13 cellular contexts compared by ENCODE assay signal in genomic region chr9:6805532-6805931, GRCh38. TPM values are rescaled to one million over a fixed set of nuclear protein-coding genes. Genes with fewer than 3 reads are reported as not detected.
DNase-seq lines count a peak whose midpoint lies in the region; ATAC-seq lines count a peak whose summit lies in the region.
"Had no signal": no experiment of that assay in that cellular context is flagged by ENCODE, and none has a peak within 500 bp of the region (broad histone marks: within the 10 kb centered on the region; RNA-seq: fewer than 3 reads in every experiment).

No MANE protein-coding gene starts in this region.

- H3K9me3 Mint-ChIP-seq in activated T-cell treated with anti-CD3 and anti-CD28 coated beads, Interleukin-2, amount 50 U/mL, for 24 hours, result no peaks in the 10 kb centered on the region
- no peaks in the 10 kb centered on the region for H3K9me3 Mint-ChIP-seq in stimulated activated naive B cell treated with anti-CD40 and anti-IgM and Interleukin-4, amounts not matched to agents 10 μg/mL and 1 μg/mL and 100 μg/mL, for 72 hours
- H3K9me3 Mint-ChIP-seq: type B pancreatic cell had no signal

- peak; percentile 48 for DNase-seq in NCI-H2196 (lab: John Stamatoyannopoulos, UW; ENCODE audit: unreplicated experiment)
- DNase-seq in NCI-H2196 treated with DMSO at 0.1 percent for 48 hours (lab: John Stamatoyannopoulos, UW; ENCODE audit: unreplicated experiment), result no peak
- DNase-seq in astrocyte of the hippocampus (ENCODE audit: low read depth, low spot score), result peak; percentile 69
- peak; percentile 10 for DNase-seq in glomerular visceral epithelial cell (ENCODE audit: extremely low spot score)
- peak; percentile 57 for DNase-seq in renal cortical epithelial cell (ENCODE audit: low read depth)
- DNase-seq in GM19240 (ENCODE audit: insufficient read length, low spot score), result no peak
- DNase-seq in activated T-cell treated with anti-CD3 and anti-CD28 coated beads, Interleukin-2, amount 50 U/mL, for 24 hours, result no peak
- no peak for DNase-seq in stimulated activated naive B cell treated with anti-CD40 and anti-IgM and Interleukin-4, amounts not matched to agents 10 μg/mL and 1 μg/mL and 100 μg/mL, for 72 hours
- DNase-seq: activated naive CD4-positive, alpha-beta T cell treated with anti-CD3 and anti-CD28 coated beads, Interleukin-2, amount 50 U/mL, for 16 hours; DND-41; NCI-H226 had no signal

- peaks cover 47% of the 10 kb centered on the region for H3K36me3 Mint-ChIP-seq in activated T-cell treated with anti-CD3 and anti-CD28 coated beads, Interleukin-2, amount 50 U/mL, for 24 hours (ENCODE audit: low read depth)
- H3K36me3 Mint-ChIP-seq in stimulated activated naive B cell treated with anti-CD40 and anti-IgM and Interleukin-4, amounts not matched to agents 10 μg/mL and 1 μg/mL and 100 μg/mL, for 72 hours, result peaks cover 20% of the 10 kb centered on the region in 2 donors

- H3K27me3 Mint-ChIP-seq in activated T-cell treated with anti-CD3 and anti-CD28 coated beads, Interleukin-2, amount 50 U/mL, for 24 hours, result no peaks in the 10 kb centered on the region
- H3K27me3 Mint-ChIP-seq in stimulated activated naive B cell treated with anti-CD40 and anti-IgM and Interleukin-4, amounts not matched to agents 10 μg/mL and 1 μg/mL and 100 μg/mL, for 72 hours, result no peaks in the 10 kb centered on the region
- H3K27me3 Mint-ChIP-seq: type B pancreatic cell had no signal

- no peak overlapping the region for H3K27ac Mint-ChIP-seq in activated T-cell treated with anti-CD3 and anti-CD28 coated beads, Interleukin-2, amount 50 U/mL, for 24 hours
- no peak overlapping the region for H3K27ac Mint-ChIP-seq in stimulated activated naive B cell treated with anti-CD40 and anti-IgM and Interleukin-4, amounts not matched to agents 10 μg/mL and 1 μg/mL and 100 μg/mL, for 72 hours
- H3K27ac Mint-ChIP-seq: type B pancreatic cell had no signal

- ATAC-seq in stimulated activated naive B cell treated with anti-CD40 and anti-IgM and Interleukin-4, amounts not matched to agents 10 μg/mL and 1 μg/mL and 100 μg/mL, for 72 hours (replicated peaks), result no peak
- ATAC-seq: K562 had no signal

- no peaks in the 10 kb centered on the region for H3K4me1 Mint-ChIP-seq in activated T-cell treated with anti-CD3 and anti-CD28 coated beads, Interleukin-2, amount 50 U/mL, for 24 hours (ENCODE audit: low read depth)
- H3K4me1 Mint-ChIP-seq in stimulated activated naive B cell treated with anti-CD40 and anti-IgM and Interleukin-4, amounts not matched to agents 10 μg/mL and 1 μg/mL and 100 μg/mL, for 72 hours, result peaks cover 0 to 2% of the 10 kb centered on the region in 2 donors

- H3K4me3 Mint-ChIP-seq in activated T-cell treated with anti-CD3 and anti-CD28 coated beads, Interleukin-2, amount 50 U/mL, for 24 hours, result no peak overlapping the region
- no peak overlapping the region for H3K4me3 Mint-ChIP-seq in stimulated activated naive B cell treated with anti-CD40 and anti-IgM and Interleukin-4, amounts not matched to agents 10 μg/mL and 1 μg/mL and 100 μg/mL, for 72 hours
- H3K4me3 Mint-ChIP-seq: type B pancreatic cell had no signal

RNA-seq across cellular contexts. Expression of gene KDM4C, which starts 47.8 kb away (rescaled TPM):
- 23.1 and 52.4 TPM in 2 replicates for total RNA-seq in renal cortical epithelial cell

Comparison
In these comparisons a context has a peak if more than half of its experiments do, and no peak if none do; other contexts are left out.
1. DNase-seq: peak in NCI-H2196 (single experiment), astrocyte of the hippocampus (single experiment), glomerular visceral epithelial cell (single experiment) and renal cortical epithelial cell (single experiment); none in NCI-H2196 treated with DMSO at 0.1 percent for 48 hours (single experiment), GM19240 (single experiment), activated T-cell treated with anti-CD3 and anti-CD28 coated beads, Interleukin-2, amount 50 U/mL, for 24 hours (single experiment) and stimulated activated naive B cell treated with anti-CD40 and anti-IgM and Interleukin-4, amounts not matched to agents 10 μg/mL and 1 μg/mL and 100 μg/mL, for 72 hours (single experiment).